9 cellular contexts compared by ENCODE assay signal in genomic region chr4:126223784-126224407, GRCh38.
A peak's percentile ranks its signal among the peaks of the same experiment; 100 is the strongest.
DNase-seq lines count a peak whose midpoint lies in the region; ATAC-seq and TF ChIP-seq lines count a peak whose summit lies in the region.
"Had no signal": no experiment of that assay in that cellular context is flagged by ENCODE, and none has a peak within 500 bp of the region (broad histone marks: within the 10 kb centered on the region; RNA-seq: fewer than 3 reads in every experiment).

No MANE protein-coding gene starts in this region.

- ATAC-seq in GM19043 (IDR thresholded peaks at IDR 0.05; ENCODE audit: low read depth, unreplicated experiment) (peak; percentile 59), RWPE2 (ENCODE audit: low read depth) (no peak), GM18867 (IDR thresholded peaks at IDR 0.05; ENCODE audit: unreplicated experiment) (no peak), HG02840 (IDR thresholded peaks at IDR 0.05; ENCODE audit: low FRiP score, unreplicated experiment) (no peak)

- no peak overlapping the region for H3K27ac ChIP-seq in RWPE2 (ENCODE audit: poor library complexity, severe bottlenecking)

- H3K27me3 ChIP-seq in RWPE2 (ENCODE audit: insufficient read depth, poor library complexity, severe bottlenecking), result no peaks in the 10 kb centered on the region

- TF ChIP-seq CTCF in RWPE2 (IDR thresholded peaks at IDR 0.05; ENCODE audit: poor library complexity, severe bottlenecking), result peak; percentile 76

- H3K9me3 ChIP-seq in RWPE2 (ENCODE audit: severe bottlenecking), result no peaks in the 10 kb centered on the region

- H3K4me1 ChIP-seq in RWPE2 (ENCODE audit: insufficient read depth, poor library complexity, severe bottlenecking), result no peaks in the 10 kb centered on the region

- DNase-seq in A172 (ENCODE audit: low spot score), result peak; percentile 15
- DNase-seq in RWPE2 (ENCODE audit: low spot score), result no peak
- DNase-seq in glomerular visceral epithelial cell (ENCODE audit: extremely low spot score), result peak; percentile 7
- no peak for DNase-seq in GDM1 (lab: John Stamatoyannopoulos, UW)
- DNase-seq in activated CD4-positive, alpha-beta T cell treated with anti-CD3 and anti-CD28 coated beads for 1 hour, result no peak
- DNase-seq: GF-D8 had no signal

- no peak overlapping the region for H3K4me3 ChIP-seq in RWPE2 (ENCODE audit: severe bottlenecking)

- no peaks in the 10 kb centered on the region for H3K36me3 ChIP-seq in RWPE2 (ENCODE audit: low read depth)

Comparison
In these comparisons a context has a peak if more than half of its experiments do, and no peak if none do; other contexts are left out.
1. DNase-seq: peak in A172 (single experiment) and glomerular visceral epithelial cell (single experiment); none in RWPE2 (single experiment), GDM1 (single experiment) and activated CD4-positive, alpha-beta T cell treated with anti-CD3 and anti-CD28 coated beads for 1 hour (single experiment).